2 cellular contexts compared by ENCODE assay signal in the genomic region with DNA sequence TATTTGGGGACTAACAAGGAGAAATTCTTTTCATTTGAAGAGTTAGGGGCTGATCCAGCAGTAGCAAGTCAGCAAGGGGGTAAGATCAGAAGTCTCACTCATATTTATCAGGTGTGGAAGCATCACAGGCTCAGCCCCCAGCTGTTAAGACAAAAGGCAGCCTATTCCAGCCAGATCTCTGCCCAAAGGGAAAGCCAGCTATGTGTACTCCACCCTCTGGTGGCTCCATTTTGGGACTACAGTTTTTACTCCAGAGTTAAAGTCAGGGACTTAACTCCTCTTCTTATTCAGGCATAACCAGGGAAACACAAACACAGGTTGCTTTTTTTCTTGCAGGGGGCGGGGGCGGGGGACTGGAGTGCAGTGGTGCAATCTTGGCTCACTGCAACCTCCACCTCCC.
TF ChIP-seq lines count a peak whose summit lies in the region.

No MANE protein-coding gene starts in this region.

TF ChIP-seq in GM23338, 12 proteins besides CTCF, POLR2A, EP300 and RAD21:
- TF ChIP-seq NANOG (IDR thresholded peaks at IDR 0.05; ENCODE audit: borderline replicate concordance) (no peak), EZH2phosphoT487 (IDR thresholded peaks at IDR 0.05; ENCODE audit: unreplicated experiment) (no peak), EZH2 (IDR thresholded peaks at IDR 0.05; ENCODE audit: low read depth, unreplicated experiment) (no peak), ZNF331 (CRISPR knock-in tag; IDR thresholded peaks at IDR 0.05; ENCODE audit: low read depth) (no peak)
- TF ChIP-seq, protein P1, sequence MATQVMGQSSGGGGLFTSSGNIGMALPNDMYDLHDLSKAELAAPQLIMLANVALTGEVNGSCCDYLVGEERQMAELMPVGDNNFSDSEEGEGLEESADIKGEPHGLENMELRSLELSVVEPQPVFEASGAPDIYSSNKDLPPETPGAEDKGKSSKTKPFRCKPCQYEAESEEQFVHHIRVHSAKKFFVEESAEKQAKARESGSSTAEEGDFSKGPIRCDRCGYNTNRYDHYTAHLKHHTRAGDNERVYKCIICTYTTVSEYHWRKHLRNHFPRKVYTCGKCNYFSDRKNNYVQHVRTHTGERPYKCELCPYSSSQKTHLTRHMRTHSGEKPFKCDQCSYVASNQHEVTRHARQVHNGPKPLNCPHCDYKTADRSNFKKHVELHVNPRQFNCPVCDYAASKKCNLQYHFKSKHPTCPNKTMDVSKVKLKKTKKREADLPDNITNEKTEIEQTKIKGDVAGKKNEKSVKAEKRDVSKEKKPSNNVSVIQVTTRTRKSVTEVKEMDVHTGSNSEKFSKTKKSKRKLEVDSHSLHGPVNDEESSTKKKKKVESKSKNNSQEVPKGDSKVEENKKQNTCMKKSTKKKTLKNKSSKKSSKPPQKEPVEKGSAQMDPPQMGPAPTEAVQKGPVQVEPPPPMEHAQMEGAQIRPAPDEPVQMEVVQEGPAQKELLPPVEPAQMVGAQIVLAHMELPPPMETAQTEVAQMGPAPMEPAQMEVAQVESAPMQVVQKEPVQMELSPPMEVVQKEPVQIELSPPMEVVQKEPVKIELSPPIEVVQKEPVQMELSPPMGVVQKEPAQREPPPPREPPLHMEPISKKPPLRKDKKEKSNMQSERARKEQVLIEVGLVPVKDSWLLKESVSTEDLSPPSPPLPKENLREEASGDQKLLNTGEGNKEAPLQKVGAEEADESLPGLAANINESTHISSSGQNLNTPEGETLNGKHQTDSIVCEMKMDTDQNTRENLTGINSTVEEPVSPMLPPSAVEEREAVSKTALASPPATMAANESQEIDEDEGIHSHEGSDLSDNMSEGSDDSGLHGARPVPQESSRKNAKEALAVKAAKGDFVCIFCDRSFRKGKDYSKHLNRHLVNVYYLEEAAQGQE (IDR thresholded peaks at IDR 0.05; ENCODE audit: unreplicated experiment): no peak

TF ChIP-seq in WTC11, 78 proteins besides CTCF, POLR2A, EP300 and RAD21:
- no peak for TF ChIP-seq TCF7 (CRISPR knock-in tag; IDR thresholded peaks at IDR 0.05; ENCODE audit: low read depth)
- TF ChIP-seq PRRX2 (CRISPR knock-in tag; IDR thresholded peaks at IDR 0.05): no peak
- TF ChIP-seq, protein P2, sequence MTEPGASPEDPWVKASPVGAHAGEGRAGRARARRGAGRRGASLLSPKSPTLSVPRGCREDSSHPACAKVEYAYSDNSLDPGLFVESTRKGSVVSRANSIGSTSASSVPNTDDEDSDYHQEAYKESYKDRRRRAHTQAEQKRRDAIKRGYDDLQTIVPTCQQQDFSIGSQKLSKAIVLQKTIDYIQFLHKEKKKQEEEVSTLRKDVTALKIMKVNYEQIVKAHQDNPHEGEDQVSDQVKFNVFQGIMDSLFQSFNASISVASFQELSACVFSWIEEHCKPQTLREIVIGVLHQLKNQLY (CRISPR knock-in tag; IDR thresholded peaks at IDR 0.05): no peak
- no peak for TF ChIP-seq FOXP1 (CRISPR knock-in tag; IDR thresholded peaks at IDR 0.05; ENCODE audit: borderline replicate concordance)
- no peak for TF ChIP-seq IRF1 (CRISPR knock-in tag; IDR thresholded peaks at IDR 0.05)
- no peak for TF ChIP-seq NR2C2 (CRISPR knock-in tag; IDR thresholded peaks at IDR 0.05)
- no peak for TF ChIP-seq ZNF671 (CRISPR knock-in tag; IDR thresholded peaks at IDR 0.05)
- TF ChIP-seq ELF4 (CRISPR knock-in tag; IDR thresholded peaks at IDR 0.05; ENCODE audit: low read depth): no peak
- no peak for TF ChIP-seq FOXJ3 (CRISPR knock-in tag; IDR thresholded peaks at IDR 0.05; ENCODE audit: borderline replicate concordance)
- no peak for TF ChIP-seq ZBTB43 (CRISPR knock-in tag; IDR thresholded peaks at IDR 0.05)
- TF ChIP-seq E2F5 (CRISPR knock-in tag; IDR thresholded peaks at IDR 0.05): no peak
- no peak for TF ChIP-seq HMGA2 (CRISPR knock-in tag; IDR thresholded peaks at IDR 0.05)
